In the genomic region with DNA sequence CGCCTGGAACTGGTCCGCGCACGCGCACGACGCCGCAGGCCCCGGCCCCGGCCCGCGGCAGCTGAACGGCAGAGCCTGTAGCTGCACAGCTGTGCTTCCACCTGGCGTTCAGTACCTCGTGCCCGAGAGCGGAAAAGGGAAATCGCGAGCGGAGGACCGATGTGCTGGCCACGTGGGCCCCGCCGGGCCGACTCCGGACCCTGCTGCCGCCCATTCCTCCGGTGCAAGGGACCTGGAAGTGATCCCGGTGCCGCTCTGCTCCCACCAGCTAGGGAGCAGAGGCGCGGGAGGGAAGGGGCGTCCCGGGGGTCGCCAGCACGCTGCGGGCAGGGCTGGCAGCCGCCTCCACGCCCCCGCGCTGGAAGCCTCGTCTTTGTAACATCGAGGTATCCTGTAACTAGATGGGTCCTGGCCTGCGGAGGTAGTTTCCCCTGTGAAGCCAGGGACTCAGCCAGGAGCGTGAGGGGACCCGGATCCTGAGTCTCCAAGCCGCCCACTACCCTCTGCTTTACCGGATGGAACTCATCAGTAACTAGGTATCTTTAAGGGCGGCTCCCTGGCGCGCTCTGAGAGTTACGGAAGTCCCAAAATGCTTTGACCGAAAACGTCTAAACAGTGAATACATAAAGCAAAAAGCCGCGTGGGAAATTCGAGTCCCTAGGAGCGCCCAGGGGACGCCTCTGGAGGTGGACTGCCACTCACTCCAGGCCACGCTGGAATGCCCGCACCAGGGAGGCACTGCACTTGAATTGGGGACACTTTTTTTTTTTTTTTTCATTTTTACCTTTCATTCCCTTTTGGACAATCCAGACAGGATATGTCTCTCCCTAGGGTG, we compare ENCODE assay signal across 1 cellular context.
TF ChIP-seq lines count a peak whose summit lies in the region.

No MANE protein-coding gene starts in this region.

TF ChIP-seq in A549, 52 proteins besides CTCF, POLR2A, EP300 and RAD21 (continued from another document):
- peak; percentile 90; the same call in 1 of the 2 replicates for TF ChIP-seq EHF (CRISPR knock-in tag; IDR thresholded peaks at IDR 0.05)
- peak; percentile 92 for TF ChIP-seq MYC (IDR thresholded peaks at IDR 0.05; ENCODE audit: borderline replicate concordance, low read length)
- TF ChIP-seq SREBF2 (IDR thresholded peaks at IDR 0.05) = no peak
- peak; percentile 49; the same call in 1 of the 2 replicates for TF ChIP-seq HOXA7 (CRISPR knock-in tag; IDR thresholded peaks at IDR 0.05)
- TF ChIP-seq RARB (CRISPR knock-in tag; IDR thresholded peaks at IDR 0.05) = no peak
- TF ChIP-seq ZC3H11A (IDR thresholded peaks at IDR 0.05) = no peak
- no peak for TF ChIP-seq FOSB (CRISPR knock-in tag; IDR thresholded peaks at IDR 0.05)
- no peak for TF ChIP-seq POLR2AphosphoS2 (conservative IDR thresholded peaks at IDR 0.05; ENCODE audit: low read length)
- peak; percentile 81; the same call in 1 of the 2 replicates for TF ChIP-seq ZNF302 (CRISPR knock-in tag; IDR thresholded peaks at IDR 0.05)
- TF ChIP-seq CBX8 (IDR thresholded peaks at IDR 0.05) = no peak
- TF ChIP-seq HEYL (CRISPR knock-in tag; IDR thresholded peaks at IDR 0.05) = peak; percentile 75; the same call in 1 of the 2 replicates
- peak; percentile 97 for TF ChIP-seq HOXB13 (CRISPR knock-in tag; IDR thresholded peaks at IDR 0.05; ENCODE audit: low read depth)
- TF ChIP-seq FOSL2 (IDR thresholded peaks at IDR 0.05) = no peak
- no peak for TF ChIP-seq FOSL2 (CRISPR knock-in tag; IDR thresholded peaks at IDR 0.05)
- TF ChIP-seq, protein P1, sequence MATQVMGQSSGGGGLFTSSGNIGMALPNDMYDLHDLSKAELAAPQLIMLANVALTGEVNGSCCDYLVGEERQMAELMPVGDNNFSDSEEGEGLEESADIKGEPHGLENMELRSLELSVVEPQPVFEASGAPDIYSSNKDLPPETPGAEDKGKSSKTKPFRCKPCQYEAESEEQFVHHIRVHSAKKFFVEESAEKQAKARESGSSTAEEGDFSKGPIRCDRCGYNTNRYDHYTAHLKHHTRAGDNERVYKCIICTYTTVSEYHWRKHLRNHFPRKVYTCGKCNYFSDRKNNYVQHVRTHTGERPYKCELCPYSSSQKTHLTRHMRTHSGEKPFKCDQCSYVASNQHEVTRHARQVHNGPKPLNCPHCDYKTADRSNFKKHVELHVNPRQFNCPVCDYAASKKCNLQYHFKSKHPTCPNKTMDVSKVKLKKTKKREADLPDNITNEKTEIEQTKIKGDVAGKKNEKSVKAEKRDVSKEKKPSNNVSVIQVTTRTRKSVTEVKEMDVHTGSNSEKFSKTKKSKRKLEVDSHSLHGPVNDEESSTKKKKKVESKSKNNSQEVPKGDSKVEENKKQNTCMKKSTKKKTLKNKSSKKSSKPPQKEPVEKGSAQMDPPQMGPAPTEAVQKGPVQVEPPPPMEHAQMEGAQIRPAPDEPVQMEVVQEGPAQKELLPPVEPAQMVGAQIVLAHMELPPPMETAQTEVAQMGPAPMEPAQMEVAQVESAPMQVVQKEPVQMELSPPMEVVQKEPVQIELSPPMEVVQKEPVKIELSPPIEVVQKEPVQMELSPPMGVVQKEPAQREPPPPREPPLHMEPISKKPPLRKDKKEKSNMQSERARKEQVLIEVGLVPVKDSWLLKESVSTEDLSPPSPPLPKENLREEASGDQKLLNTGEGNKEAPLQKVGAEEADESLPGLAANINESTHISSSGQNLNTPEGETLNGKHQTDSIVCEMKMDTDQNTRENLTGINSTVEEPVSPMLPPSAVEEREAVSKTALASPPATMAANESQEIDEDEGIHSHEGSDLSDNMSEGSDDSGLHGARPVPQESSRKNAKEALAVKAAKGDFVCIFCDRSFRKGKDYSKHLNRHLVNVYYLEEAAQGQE (IDR thresholded peaks at IDR 0.05) = no peak
- no peak for TF ChIP-seq BHLHE40 (IDR thresholded peaks at IDR 0.05; ENCODE audit: low read depth, low read length)
- TF ChIP-seq NFE2L2 (conservative IDR thresholded peaks at IDR 0.05; ENCODE audit: low read length) = no peak
- TF ChIP-seq RNF2 (IDR thresholded peaks at IDR 0.05; ENCODE audit: borderline replicate concordance, low read depth) = peak; percentile 97
- TF ChIP-seq, protein P2, sequence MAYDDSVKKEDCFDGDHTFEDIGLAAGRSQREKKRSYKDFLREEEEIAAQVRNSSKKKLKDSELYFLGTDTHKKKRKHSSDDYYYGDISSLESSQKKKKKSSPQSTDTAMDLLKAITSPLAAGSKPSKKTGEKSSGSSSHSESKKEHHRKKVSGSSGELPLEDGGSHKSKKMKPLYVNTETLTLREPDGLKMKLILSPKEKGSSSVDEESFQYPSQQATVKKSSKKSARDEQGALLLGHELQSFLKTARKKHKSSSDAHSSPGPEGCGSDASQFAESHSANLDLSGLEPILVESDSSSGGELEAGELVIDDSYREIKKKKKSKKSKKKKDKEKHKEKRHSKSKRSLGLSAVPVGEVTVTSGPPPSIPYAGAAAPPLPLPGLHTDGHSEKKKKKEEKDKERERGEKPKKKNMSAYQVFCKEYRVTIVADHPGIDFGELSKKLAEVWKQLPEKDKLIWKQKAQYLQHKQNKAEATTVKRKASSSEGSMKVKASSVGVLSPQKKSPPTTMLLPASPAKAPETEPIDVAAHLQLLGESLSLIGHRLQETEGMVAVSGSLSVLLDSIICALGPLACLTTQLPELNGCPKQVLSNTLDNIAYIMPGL (CRISPR knock-in tag; IDR thresholded peaks at IDR 0.05; ENCODE audit: borderline replicate concordance) = 0 out of 2 replicates have a peak, but pooled peaks have one; percentile 59
- peak; percentile 95 for TF ChIP-seq HOXB5 (CRISPR knock-in tag; IDR thresholded peaks at IDR 0.05)
- TF ChIP-seq NPAS2 (CRISPR knock-in tag; IDR thresholded peaks at IDR 0.05; ENCODE audit: borderline replicate concordance) = peak; percentile 64; the same call in 1 of the 2 replicates
- no peak for TF ChIP-seq KDM5A (IDR thresholded peaks at IDR 0.05)
- TF ChIP-seq, protein P3, sequence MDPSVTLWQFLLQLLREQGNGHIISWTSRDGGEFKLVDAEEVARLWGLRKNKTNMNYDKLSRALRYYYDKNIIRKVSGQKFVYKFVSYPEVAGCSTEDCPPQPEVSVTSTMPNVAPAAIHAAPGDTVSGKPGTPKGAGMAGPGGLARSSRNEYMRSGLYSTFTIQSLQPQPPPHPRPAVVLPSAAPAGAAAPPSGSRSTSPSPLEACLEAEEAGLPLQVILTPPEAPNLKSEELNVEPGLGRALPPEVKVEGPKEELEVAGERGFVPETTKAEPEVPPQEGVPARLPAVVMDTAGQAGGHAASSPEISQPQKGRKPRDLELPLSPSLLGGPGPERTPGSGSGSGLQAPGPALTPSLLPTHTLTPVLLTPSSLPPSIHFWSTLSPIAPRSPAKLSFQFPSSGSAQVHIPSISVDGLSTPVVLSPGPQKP (IDR thresholded peaks at IDR 0.05; ENCODE audit: low read depth, low read length) = no peak
- TF ChIP-seq ESRRA (IDR thresholded peaks at IDR 0.05; ENCODE audit: borderline replicate concordance, low read length) = 0 out of 2 replicates have a peak, but pooled peaks have one; percentile 15
- no peak for TF ChIP-seq CHD2 (IDR thresholded peaks at IDR 0.05; ENCODE audit: low read length, partially characterized antibody)
- TF ChIP-seq PHF8 (IDR thresholded peaks at IDR 0.05; ENCODE audit: borderline replicate concordance, low read depth) = peak; percentile 42; the same call in 1 of the 2 replicates
- no peak for TF ChIP-seq CBX2 (IDR thresholded peaks at IDR 0.05; ENCODE audit: borderline replicate concordance, low read depth)
- no peak for TF ChIP-seq JUNB (IDR thresholded peaks at IDR 0.05)
- TF ChIP-seq SMC3 (IDR thresholded peaks at IDR 0.05) = no peak
- TF ChIP-seq JUN (IDR thresholded peaks at IDR 0.05) = no peak
- no peak for TF ChIP-seq ZFP36 (IDR thresholded peaks at IDR 0.05; ENCODE audit: borderline replicate concordance, partially characterized antibody)
- TF ChIP-seq TFCP2L1 (CRISPR knock-in tag; IDR thresholded peaks at IDR 0.05) = peak; percentile 93
- TF ChIP-seq NR3C1 (IDR thresholded peaks at IDR 0.05) = no peak
- TF ChIP-seq, protein P4, sequence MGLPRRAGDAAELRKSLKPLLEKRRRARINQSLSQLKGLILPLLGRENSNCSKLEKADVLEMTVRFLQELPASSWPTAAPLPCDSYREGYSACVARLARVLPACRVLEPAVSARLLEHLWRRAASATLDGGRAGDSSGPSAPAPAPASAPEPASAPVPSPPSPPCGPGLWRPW (IDR thresholded peaks at IDR 0.05) = no peak
- TF ChIP-seq HDAC2 (IDR thresholded peaks at IDR 0.05) = peak; percentile 84; the same call in 1 of the 2 replicates
- no peak for TF ChIP-seq CHD4 (IDR thresholded peaks at IDR 0.05; ENCODE audit: borderline replicate concordance)
- no peak for TF ChIP-seq KDM1A (IDR thresholded peaks at IDR 0.05; ENCODE audit: low read depth)
- TF ChIP-seq, protein P5, sequence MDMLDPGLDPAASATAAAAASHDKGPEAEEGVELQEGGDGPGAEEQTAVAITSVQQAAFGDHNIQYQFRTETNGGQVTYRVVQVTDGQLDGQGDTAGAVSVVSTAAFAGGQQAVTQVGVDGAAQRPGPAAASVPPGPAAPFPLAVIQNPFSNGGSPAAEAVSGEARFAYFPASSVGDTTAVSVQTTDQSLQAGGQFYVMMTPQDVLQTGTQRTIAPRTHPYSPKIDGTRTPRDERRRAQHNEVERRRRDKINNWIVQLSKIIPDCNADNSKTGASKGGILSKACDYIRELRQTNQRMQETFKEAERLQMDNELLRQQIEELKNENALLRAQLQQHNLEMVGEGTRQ (IDR thresholded peaks at IDR 0.05) = peak; percentile 81
- TF ChIP-seq FOXS1 (CRISPR knock-in tag; IDR thresholded peaks at IDR 0.05) = peak; percentile 89
